Comparison of ENCODE assay signal across 8 cellular contexts in genomic region chr9:15135167-15135792, GRCh38.
DNase-seq lines count a peak whose midpoint lies in the region; ATAC-seq and TF ChIP-seq lines count a peak whose summit lies in the region.

No MANE protein-coding gene starts in this region.

- H3K27ac ChIP-seq in CD4-positive, alpha-beta memory T cell (ENCODE audit: low read depth, low read length) = no peak overlapping the region
- H3K27ac ChIP-seq in lower lobe of right lung = no peak overlapping the region

- peaks cover 0 to 1% of the 10 kb centered on the region in 2 donors for H3K27me3 Mint-ChIP-seq in CD4-positive, alpha-beta memory T cell

- no peaks in the 10 kb centered on the region for H3K4me1 ChIP-seq in CD4-positive, alpha-beta memory T cell (ENCODE audit: insufficient read depth, low read length)
- peaks cover 6% of the 10 kb centered on the region for H3K4me1 ChIP-seq in lower lobe of right lung

- intact Hi-C loops in CD4-positive, alpha-beta memory T cell (cut with micrococcal nuclease) = loop anchor here (1.0 kb wide), 2 partner anchors 31 to 367 kb away; no protein-coding TSS in a partner anchor
- intact Hi-C loops in lower lobe of right lung (cut with DNase I) = no loop called here

- no peak overlapping the region for H3K27ac Mint-ChIP-seq in CD4-positive, alpha-beta memory T cell

- CTCF ChIA-PET in CD4-positive, alpha-beta memory T cell (lab: Charles Lee; ENCODE audit: partially characterized antibody) = interaction anchor here (0.8 to 7.2 kb wide), 22 partner anchors 8 to 1707 kb away, joined by 3 to 126 read pairs (median 4); no protein-coding TSS in a partner anchor

- no peaks in the 10 kb centered on the region for H3K36me3 Mint-ChIP-seq in CD4-positive, alpha-beta memory T cell

- H3K9me3 ChIP-seq in CD4-positive, alpha-beta memory T cell (ENCODE audit: control insufficient read depth in 1 of 2, low read length in 2 of 2) = no peaks in the 10 kb centered on the region
- H3K9me3 ChIP-seq in lower lobe of right lung = no peaks in the 10 kb centered on the region

- peaks cover 4 to 5% (median 5%) of the 10 kb centered on the region in 4 donors for H3K4me1 Mint-ChIP-seq in CD4-positive, alpha-beta memory T cell

- no peaks in the 10 kb centered on the region for H3K27me3 ChIP-seq in CD4-positive, alpha-beta memory T cell (ENCODE audit: insufficient read depth, low read length)
- no peaks in the 10 kb centered on the region for H3K27me3 ChIP-seq in lower lobe of right lung (ENCODE audit: low read depth)

- no peak overlapping the region for H3K4me3 ChIP-seq in CD4-positive, alpha-beta memory T cell (ENCODE audit: low read length in 2 of 2)
- H3K4me3 ChIP-seq in lower lobe of right lung = no peak overlapping the region

- no peaks in the 10 kb centered on the region for H3K36me3 ChIP-seq in CD4-positive, alpha-beta memory T cell (ENCODE audit: insufficient read depth, low read length)
- no peaks in the 10 kb centered on the region for H3K36me3 ChIP-seq in lower lobe of right lung

- peak; percentile 93 for TF ChIP-seq CTCF in lower lobe of right lung (IDR thresholded peaks at IDR 0.05)

- ATAC-seq in GM19043 (IDR thresholded peaks at IDR 0.05; ENCODE audit: low read depth, unreplicated experiment) = peak; percentile 92
- peak; percentile 84 for ATAC-seq in HG03196 (IDR thresholded peaks at IDR 0.05; ENCODE audit: unreplicated experiment)
- ATAC-seq in lower lobe of right lung = peak; percentile 87 to 88

- peak overlapping the region in 2 of 8 donors; percentile 33 to 42 for H3K4me3 Mint-ChIP-seq in CD4-positive, alpha-beta memory T cell

- H3K9me3 Mint-ChIP-seq in CD4-positive, alpha-beta memory T cell = peaks cover 0 to 2% (median 0%) of the 10 kb centered on the region in 8 donors

- DNase-seq in CD4-positive, alpha-beta memory T cell = peak; percentile 41 to 59 (median 54)
- DNase-seq in NCI-H2227 (lab: John Stamatoyannopoulos, UW; ENCODE audit: unreplicated experiment) = peak; percentile 91
- DNase-seq in activated CD4-positive, alpha-beta T cell treated with anti-CD3 and anti-CD28 coated beads for 1 hour = peak; percentile 10
- DNase-seq in ecto neural progenitor cell (ENCODE audit: low spot score) = peak; percentile 76
- no peak for DNase-seq in lower lobe of right lung
- DNase-seq in stimulated activated naive CD4-positive, alpha-beta T cell treated with Interleukin-2 at 50 U/mL for 16 hours (lab: John Stamatoyannopoulos, UW) = peak; percentile 3

- POLR2A ChIA-PET in CD4-positive, alpha-beta memory T cell (lab: Charles Lee; ENCODE audit: partially characterized antibody) = interaction anchor here (1.1 kb wide), 1 partner anchor 31 kb away, joined by 5 read pairs; no protein-coding TSS in a partner anchor
